Comparison of ENCODE assay signal across 1 cellular context in the genomic region with DNA sequence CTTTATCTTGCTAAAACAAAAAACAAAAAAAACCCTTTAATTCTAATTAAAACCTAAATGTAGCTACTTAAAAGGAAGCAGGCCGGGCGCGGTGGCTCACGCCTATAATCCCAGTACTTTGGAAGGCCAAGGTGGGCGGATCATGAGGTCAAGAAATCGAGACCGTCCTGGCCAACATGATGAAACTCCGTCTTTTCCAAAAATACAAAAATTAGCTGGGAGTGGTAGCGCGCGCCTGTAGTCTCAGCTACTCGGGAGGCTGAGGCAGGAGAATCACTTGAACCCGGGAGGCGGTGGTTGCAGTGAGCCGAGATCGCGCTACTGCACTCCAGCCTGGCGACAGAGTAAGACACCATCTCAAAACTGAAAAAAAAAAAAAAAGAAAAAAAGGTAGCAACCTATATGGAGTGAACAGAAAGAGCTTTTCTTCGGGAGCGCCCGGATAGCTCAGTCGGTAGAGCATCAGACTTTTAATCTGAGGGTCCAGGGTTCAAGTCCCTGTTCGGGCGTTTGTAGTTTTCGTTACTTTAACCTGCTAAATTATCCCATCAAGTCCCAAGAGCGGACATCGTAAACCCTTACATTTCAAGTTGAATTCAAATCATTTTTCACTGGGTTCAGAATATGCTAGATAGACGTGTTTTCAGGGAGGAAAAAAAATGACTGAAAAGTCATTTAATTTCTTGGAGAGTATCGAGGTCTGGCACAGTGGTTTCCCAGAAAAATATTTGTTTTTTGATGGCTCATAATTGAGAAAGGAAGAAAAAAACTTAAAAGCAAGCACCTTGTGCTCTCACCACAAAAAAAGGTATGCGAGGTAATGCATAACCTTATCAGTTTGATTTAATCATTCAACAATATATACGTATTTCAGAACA.
TF ChIP-seq lines count a peak whose summit lies in the region.

No MANE protein-coding gene starts in this region.

TF ChIP-seq in HepG2, 621 proteins besides CTCF, POLR2A, EP300 and RAD21 (continued from another document and continues in another):
- TF ChIP-seq, protein P1, sequence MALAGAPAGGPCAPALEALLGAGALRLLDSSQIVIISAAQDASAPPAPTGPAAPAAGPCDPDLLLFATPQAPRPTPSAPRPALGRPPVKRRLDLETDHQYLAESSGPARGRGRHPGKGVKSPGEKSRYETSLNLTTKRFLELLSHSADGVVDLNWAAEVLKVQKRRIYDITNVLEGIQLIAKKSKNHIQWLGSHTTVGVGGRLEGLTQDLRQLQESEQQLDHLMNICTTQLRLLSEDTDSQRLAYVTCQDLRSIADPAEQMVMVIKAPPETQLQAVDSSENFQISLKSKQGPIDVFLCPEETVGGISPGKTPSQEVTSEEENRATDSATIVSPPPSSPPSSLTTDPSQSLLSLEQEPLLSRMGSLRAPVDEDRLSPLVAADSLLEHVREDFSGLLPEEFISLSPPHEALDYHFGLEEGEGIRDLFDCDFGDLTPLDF (CRISPR knock-in tag; IDR thresholded peaks at IDR 0.05): 0 out of 2 replicates have a peak, but pooled peaks have one; percentile 61
- no peak for TF ChIP-seq MAZ (IDR thresholded peaks at IDR 0.05; ENCODE audit: borderline replicate concordance, low read depth, low read length)
- TF ChIP-seq MAZ (CRISPR knock-in tag; IDR thresholded peaks at IDR 0.05; ENCODE audit: low read depth): no peak
- TF ChIP-seq ZNF670 (CRISPR knock-in tag; IDR thresholded peaks at IDR 0.05; ENCODE audit: borderline replicate concordance): 0 out of 2 replicates have a peak, but pooled peaks have one; percentile 80
- TF ChIP-seq ZNF446 (CRISPR knock-in tag; IDR thresholded peaks at IDR 0.05): no peak
- TF ChIP-seq, protein P2, sequence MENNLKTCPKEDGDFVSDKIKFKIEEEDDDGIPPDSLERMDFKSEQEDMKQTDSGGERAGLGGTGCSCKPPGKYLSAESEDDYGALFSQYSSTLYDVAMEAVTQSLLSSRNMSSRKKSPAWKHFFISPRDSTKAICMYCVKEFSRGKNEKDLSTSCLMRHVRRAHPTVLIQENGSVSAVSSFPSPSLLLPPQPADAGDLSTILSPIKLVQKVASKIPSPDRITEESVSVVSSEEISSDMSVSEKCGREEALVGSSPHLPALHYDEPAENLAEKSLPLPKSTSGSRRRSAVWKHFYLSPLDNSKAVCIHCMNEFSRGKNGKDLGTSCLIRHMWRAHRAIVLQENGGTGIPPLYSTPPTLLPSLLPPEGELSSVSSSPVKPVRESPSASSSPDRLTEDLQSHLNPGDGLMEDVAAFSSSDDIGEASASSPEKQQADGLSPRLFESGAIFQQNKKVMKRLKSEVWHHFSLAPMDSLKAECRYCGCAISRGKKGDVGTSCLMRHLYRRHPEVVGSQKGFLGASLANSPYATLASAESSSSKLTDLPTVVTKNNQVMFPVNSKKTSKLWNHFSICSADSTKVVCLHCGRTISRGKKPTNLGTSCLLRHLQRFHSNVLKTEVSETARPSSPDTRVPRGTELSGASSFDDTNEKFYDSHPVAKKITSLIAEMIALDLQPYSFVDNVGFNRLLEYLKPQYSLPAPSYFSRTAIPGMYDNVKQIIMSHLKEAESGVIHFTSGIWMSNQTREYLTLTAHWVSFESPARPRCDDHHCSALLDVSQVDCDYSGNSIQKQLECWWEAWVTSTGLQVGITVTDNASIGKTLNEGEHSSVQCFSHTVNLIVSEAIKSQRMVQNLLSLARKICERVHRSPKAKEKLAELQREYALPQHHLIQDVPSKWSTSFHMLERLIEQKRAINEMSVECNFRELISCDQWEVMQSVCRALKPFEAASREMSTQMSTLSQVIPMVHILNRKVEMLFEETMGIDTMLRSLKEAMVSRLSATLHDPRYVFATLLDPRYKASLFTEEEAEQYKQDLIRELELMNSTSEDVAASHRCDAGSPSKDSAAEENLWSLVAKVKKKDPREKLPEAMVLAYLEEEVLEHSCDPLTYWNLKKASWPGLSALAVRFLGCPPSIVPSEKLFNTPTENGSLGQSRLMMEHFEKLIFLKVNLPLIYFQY (CRISPR knock-in tag; IDR thresholded peaks at IDR 0.05; ENCODE audit: borderline replicate concordance): no peak
- TF ChIP-seq ZKSCAN1 (IDR thresholded peaks at IDR 0.05; ENCODE audit: low read length): 0 out of 2 replicates have a peak, but pooled peaks have one; percentile 45
- TF ChIP-seq SIX4 (CRISPR knock-in tag; IDR thresholded peaks at IDR 0.05): no peak
- TF ChIP-seq, protein P3, sequence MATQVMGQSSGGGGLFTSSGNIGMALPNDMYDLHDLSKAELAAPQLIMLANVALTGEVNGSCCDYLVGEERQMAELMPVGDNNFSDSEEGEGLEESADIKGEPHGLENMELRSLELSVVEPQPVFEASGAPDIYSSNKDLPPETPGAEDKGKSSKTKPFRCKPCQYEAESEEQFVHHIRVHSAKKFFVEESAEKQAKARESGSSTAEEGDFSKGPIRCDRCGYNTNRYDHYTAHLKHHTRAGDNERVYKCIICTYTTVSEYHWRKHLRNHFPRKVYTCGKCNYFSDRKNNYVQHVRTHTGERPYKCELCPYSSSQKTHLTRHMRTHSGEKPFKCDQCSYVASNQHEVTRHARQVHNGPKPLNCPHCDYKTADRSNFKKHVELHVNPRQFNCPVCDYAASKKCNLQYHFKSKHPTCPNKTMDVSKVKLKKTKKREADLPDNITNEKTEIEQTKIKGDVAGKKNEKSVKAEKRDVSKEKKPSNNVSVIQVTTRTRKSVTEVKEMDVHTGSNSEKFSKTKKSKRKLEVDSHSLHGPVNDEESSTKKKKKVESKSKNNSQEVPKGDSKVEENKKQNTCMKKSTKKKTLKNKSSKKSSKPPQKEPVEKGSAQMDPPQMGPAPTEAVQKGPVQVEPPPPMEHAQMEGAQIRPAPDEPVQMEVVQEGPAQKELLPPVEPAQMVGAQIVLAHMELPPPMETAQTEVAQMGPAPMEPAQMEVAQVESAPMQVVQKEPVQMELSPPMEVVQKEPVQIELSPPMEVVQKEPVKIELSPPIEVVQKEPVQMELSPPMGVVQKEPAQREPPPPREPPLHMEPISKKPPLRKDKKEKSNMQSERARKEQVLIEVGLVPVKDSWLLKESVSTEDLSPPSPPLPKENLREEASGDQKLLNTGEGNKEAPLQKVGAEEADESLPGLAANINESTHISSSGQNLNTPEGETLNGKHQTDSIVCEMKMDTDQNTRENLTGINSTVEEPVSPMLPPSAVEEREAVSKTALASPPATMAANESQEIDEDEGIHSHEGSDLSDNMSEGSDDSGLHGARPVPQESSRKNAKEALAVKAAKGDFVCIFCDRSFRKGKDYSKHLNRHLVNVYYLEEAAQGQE (IDR thresholded peaks at IDR 0.05; ENCODE audit: borderline replicate concordance in 1 of 2, low read depth in 1 of 2, low read length in 2 of 2): 0 out of 4 replicates have a peak, but pooled peaks of 1 of the 2 experiments have one; percentile 36
- TF ChIP-seq, protein P4, sequence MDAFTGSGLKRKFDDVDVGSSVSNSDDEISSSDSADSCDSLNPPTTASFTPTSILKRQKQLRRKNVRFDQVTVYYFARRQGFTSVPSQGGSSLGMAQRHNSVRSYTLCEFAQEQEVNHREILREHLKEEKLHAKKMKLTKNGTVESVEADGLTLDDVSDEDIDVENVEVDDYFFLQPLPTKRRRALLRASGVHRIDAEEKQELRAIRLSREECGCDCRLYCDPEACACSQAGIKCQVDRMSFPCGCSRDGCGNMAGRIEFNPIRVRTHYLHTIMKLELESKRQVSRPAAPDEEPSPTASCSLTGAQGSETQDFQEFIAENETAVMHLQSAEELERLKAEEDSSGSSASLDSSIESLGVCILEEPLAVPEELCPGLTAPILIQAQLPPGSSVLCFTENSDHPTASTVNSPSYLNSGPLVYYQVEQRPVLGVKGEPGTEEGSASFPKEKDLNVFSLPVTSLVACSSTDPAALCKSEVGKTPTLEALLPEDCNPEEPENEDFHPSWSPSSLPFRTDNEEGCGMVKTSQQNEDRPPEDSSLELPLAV (CRISPR knock-in tag; conservative IDR thresholded peaks at IDR 0.05; ENCODE audit: low read depth): no peak
- TF ChIP-seq ZNF460 (CRISPR knock-in tag; IDR thresholded peaks at IDR 0.05; ENCODE audit: borderline replicate concordance): peak; percentile 30; the same call in 1 of the 2 replicates
- TF ChIP-seq, protein P5, sequence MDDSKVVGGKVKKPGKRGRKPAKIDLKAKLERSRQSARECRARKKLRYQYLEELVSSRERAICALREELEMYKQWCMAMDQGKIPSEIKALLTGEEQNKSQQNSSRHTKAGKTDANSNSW (CRISPR knock-in tag; IDR thresholded peaks at IDR 0.05; ENCODE audit: borderline replicate concordance): no peak
- TF ChIP-seq SMC3 (IDR thresholded peaks at IDR 0.05; ENCODE audit: low read length): no peak
- TF ChIP-seq, protein P6, sequence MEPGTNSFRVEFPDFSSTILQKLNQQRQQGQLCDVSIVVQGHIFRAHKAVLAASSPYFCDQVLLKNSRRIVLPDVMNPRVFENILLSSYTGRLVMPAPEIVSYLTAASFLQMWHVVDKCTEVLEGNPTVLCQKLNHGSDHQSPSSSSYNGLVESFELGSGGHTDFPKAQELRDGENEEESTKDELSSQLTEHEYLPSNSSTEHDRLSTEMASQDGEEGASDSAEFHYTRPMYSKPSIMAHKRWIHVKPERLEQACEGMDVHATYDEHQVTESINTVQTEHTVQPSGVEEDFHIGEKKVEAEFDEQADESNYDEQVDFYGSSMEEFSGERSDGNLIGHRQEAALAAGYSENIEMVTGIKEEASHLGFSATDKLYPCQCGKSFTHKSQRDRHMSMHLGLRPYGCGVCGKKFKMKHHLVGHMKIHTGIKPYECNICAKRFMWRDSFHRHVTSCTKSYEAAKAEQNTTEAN (CRISPR knock-in tag; conservative IDR thresholded peaks at IDR 0.05): no peak
- peak; percentile 76; the same call in 1 of the 2 replicates for TF ChIP-seq MBD4 (IDR thresholded peaks at IDR 0.05; ENCODE audit: borderline replicate concordance, low read length)
- TF ChIP-seq ZNF713 (CRISPR knock-in tag; IDR thresholded peaks at IDR 0.05): no peak
- TF ChIP-seq ZNF24 (IDR thresholded peaks at IDR 0.05): peak; percentile 98
- TF ChIP-seq, protein P7, sequence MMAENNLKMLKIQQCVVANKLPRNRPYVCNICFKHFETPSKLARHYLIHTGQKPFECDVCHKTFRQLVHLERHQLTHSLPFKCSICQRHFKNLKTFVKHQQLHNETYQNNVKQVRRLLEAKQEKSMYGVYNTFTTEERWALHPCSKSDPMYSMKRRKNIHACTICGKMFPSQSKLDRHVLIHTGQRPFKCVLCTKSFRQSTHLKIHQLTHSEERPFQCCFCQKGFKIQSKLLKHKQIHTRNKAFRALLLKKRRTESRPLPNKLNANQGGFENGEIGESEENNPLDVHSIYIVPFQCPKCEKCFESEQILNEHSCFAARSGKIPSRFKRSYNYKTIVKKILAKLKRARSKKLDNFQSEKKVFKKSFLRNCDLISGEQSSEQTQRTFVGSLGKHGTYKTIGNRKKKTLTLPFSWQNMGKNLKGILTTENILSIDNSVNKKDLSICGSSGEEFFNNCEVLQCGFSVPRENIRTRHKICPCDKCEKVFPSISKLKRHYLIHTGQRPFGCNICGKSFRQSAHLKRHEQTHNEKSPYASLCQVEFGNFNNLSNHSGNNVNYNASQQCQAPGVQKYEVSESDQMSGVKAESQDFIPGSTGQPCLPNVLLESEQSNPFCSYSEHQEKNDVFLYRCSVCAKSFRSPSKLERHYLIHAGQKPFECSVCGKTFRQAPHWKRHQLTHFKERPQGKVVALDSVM (CRISPR knock-in tag; IDR thresholded peaks at IDR 0.05): peak; percentile 98
- TF ChIP-seq, protein P8, sequence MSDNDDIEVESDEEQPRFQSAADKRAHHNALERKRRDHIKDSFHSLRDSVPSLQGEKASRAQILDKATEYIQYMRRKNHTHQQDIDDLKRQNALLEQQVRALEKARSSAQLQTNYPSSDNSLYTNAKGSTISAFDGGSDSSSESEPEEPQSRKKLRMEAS (IDR thresholded peaks at IDR 0.05): peak; percentile 13
- peak; percentile 99 for TF ChIP-seq SSRP1 (CRISPR knock-in tag; IDR thresholded peaks at IDR 0.05)
- no peak for TF ChIP-seq ZSCAN31 (CRISPR knock-in tag; IDR thresholded peaks at IDR 0.05; ENCODE audit: low read depth)
- TF ChIP-seq ELF4 (CRISPR knock-in tag; IDR thresholded peaks at IDR 0.05; ENCODE audit: borderline replicate concordance): peak; percentile 49; the same call in 1 of the 2 replicates
- TF ChIP-seq, protein P9, sequence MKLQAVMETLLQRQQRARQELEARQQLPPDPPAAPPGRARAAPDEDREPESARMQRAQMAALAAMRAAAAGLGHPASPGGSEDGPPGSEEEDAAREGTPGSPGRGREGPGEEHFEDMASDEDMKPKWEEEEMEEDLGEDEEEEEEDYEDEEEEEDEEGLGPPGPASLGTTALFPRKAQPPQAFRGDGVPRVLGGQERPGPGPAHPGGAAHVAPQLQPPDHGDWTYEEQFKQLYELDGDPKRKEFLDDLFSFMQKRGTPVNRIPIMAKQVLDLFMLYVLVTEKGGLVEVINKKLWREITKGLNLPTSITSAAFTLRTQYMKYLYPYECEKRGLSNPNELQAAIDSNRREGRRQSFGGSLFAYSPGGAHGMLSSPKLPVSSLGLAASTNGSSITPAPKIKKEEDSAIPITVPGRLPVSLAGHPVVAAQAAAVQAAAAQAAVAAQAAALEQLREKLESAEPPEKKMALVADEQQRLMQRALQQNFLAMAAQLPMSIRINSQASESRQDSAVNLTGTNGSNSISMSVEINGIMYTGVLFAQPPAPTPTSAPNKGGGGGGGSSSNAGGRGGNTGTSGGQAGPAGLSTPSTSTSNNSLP (IDR thresholded peaks at IDR 0.05; ENCODE audit: low read depth, low read length): peak; percentile 58
- peak; percentile 23; the same call in 1 of the 2 replicates for TF ChIP-seq HNF4A (CRISPR knock-in tag; IDR thresholded peaks at IDR 0.05)
- TF ChIP-seq ZFP62 (CRISPR knock-in tag; IDR thresholded peaks at IDR 0.05): 0 out of 2 replicates have a peak, but pooled peaks have one; percentile 49
- TF ChIP-seq SP2 (CRISPR knock-in tag; IDR thresholded peaks at IDR 0.05): no peak
- 0 out of 2 replicates have a peak, but pooled peaks have one; percentile 7 for TF ChIP-seq SALL2 (CRISPR knock-in tag; IDR thresholded peaks at IDR 0.05)
- no peak for TF ChIP-seq ZNF253 (CRISPR knock-in tag; IDR thresholded peaks at IDR 0.05; ENCODE audit: borderline replicate concordance)
- TF ChIP-seq, protein P10, sequence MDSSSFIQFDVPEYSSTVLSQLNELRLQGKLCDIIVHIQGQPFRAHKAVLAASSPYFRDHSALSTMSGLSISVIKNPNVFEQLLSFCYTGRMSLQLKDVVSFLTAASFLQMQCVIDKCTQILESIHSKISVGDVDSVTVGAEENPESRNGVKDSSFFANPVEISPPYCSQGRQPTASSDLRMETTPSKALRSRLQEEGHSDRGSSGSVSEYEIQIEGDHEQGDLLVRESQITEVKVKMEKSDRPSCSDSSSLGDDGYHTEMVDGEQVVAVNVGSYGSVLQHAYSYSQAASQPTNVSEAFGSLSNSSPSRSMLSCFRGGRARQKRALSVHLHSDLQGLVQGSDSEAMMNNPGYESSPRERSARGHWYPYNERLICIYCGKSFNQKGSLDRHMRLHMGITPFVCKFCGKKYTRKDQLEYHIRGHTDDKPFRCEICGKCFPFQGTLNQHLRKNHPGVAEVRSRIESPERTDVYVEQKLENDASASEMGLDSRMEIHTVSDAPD (CRISPR knock-in tag; IDR thresholded peaks at IDR 0.05): no peak; the same call in 1 of the 2 replicates
- TF ChIP-seq FOXM1 (CRISPR knock-in tag; IDR thresholded peaks at IDR 0.05): no peak
- TF ChIP-seq KDM5A (IDR thresholded peaks at IDR 0.05; ENCODE audit: borderline replicate concordance, low read length): peak; percentile 70; the same call in 1 of the 2 replicates
- peak; percentile 89 for TF ChIP-seq ASH2L (IDR thresholded peaks at IDR 0.05; ENCODE audit: insufficient read length, low read depth, low read length)
- peak; percentile 67; the same call in 1 of the 2 replicates for TF ChIP-seq ZMYM2 (CRISPR knock-in tag; IDR thresholded peaks at IDR 0.05)
- TF ChIP-seq RCOR2 (CRISPR knock-in tag; IDR thresholded peaks at IDR 0.05): 0 out of 2 replicates have a peak, but pooled peaks have one; percentile 38
